8 cellular contexts compared by ENCODE assay signal in the genomic region with DNA sequence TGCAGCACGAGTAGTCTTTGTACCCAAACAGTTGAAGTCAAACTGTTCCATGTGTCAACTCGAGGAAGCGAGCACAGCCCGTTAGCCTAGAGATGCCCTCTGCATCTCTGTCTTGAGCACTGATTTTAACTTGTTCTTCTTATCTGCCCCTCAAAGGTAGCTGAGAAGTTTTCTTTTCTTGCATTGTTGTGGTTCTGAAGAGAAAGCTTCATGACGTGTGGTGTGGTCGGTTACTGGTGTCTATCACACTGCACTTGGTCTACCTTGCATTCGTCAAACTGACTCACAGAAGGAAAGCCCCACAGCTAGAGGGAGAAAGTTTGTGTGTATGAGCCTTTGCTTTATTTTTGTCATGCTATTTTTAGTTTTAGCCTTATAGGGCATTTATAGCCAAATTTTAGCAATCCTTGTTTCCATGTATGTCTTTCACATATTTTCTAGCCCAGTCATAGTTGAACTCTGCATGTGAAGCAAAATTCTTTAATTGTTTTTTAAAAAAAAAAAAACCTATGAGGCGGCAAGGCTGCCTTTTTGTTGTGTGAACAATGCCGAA.
A peak's percentile ranks its signal among the peaks of the same experiment; 100 is the strongest.
DNase-seq lines count a peak whose midpoint lies in the region; ATAC-seq, FAIRE-seq and TF ChIP-seq lines count a peak whose summit lies in the region.

No MANE protein-coding gene starts in this region.

- WGBS in mammary epithelial cell (ENCODE audit: low coverage, missing lambda C conversion rate) = 73% methylated on average over 9 of the region's 9 CpGs
- WGBS in pancreas, 2 donors = 86 to 89% methylated on average over 9 of the region's 9 CpGs

- dilution Hi-C loops in mammary epithelial cell (cut with HindIII; ENCODE audit: low sequenced_read_pairs) = loop anchor here (5.0 kb wide), 1 partner anchor 44 kb away; no protein-coding TSS in a partner anchor

- in situ Hi-C loops in mammary epithelial cell (cut with MboI; ENCODE audit: low sequenced_read_pairs in 2 of 2) = loop anchor here (10.0 to 25.0 kb wide), 3 partner anchors 86 to 986 kb away; no protein-coding TSS in a partner anchor

- H3K27me3 ChIP-seq in mammary epithelial cell (ENCODE audit: insufficient read depth, low read length) = no peaks in the 10 kb centered on the region
- no peaks in the 10 kb centered on the region for H3K27me3 ChIP-seq in skeletal muscle tissue (ENCODE audit: control insufficient read depth in 3 of 3, insufficient read depth in 3 of 3, low read length in 3 of 3)
- no peaks in the 10 kb centered on the region for H3K27me3 ChIP-seq in pancreas

- H3K36me3 ChIP-seq in mammary epithelial cell (ENCODE audit: insufficient read depth, low read length) = no peaks in the 10 kb centered on the region
- H3K36me3 ChIP-seq in skeletal muscle tissue (ENCODE audit: control insufficient read depth in 3 of 3, insufficient read depth in 3 of 3, low read length in 3 of 3) = no peaks in the 10 kb centered on the region
- H3K36me3 ChIP-seq in pancreas = no peaks in the 10 kb centered on the region

- DNase-seq in AG09319 (ENCODE audit: extremely low read depth, low read depth) (no peak), mammary epithelial cell (peak; percentile 97), frontal cortex (ENCODE audit: low spot score in 2 of 2) (no peak), pancreas (no peak), NCI-H1694 (lab: John Stamatoyannopoulos, UW) (no peak)

- peak overlapping the region; percentile 9 for H3K4me2 ChIP-seq in mammary epithelial cell (ENCODE audit: insufficient read depth, low read depth, low read length)

- no peaks in the 10 kb centered on the region for H4K20me1 ChIP-seq in mammary epithelial cell (ENCODE audit: insufficient read depth, low read length)

- H3K9me3 ChIP-seq in mammary epithelial cell (replicated peaks; ENCODE audit: insufficient read depth, low read length) = peaks cover 6% of the 10 kb centered on the region
- H3K9me3 ChIP-seq in skeletal muscle tissue (ENCODE audit: control insufficient read depth in 3 of 3, low read length in 3 of 3) = no peaks in the 10 kb centered on the region
- no peaks in the 10 kb centered on the region for H3K9me3 ChIP-seq in pancreas

- ATAC-seq in GM19452 (IDR thresholded peaks at IDR 0.05; ENCODE audit: unreplicated experiment) = peak; percentile 80
- ATAC-seq in HG03571 (IDR thresholded peaks at IDR 0.05; ENCODE audit: unreplicated experiment) = peak; percentile 59
- ATAC-seq in pancreas = no peak

- FAIRE-seq in frontal cortex (lab: Jason Lieb, UNC) = no peak
- no peak for FAIRE-seq in pancreas (lab: Jason Lieb, UNC)

- intact Hi-C loops in mammary epithelial cell (cut with micrococcal nuclease) (loop anchor here (5.0 to 10.0 kb wide), 4 partner anchors 176 to 649 kb away; no protein-coding TSS in a partner anchor), pancreas (cut with DNase I) (loop anchor here in 2 of 3 donors (5.0 to 10.0 kb wide), 2 partner anchors 714 to 986 kb away; no protein-coding TSS in a partner anchor)

- CTCF ChIA-PET in mammary epithelial cell (lab: Charles Lee; ENCODE audit: low non-redundant PET) = interaction anchor here (0.7 kb wide), 1 partner anchor 101 kb away, joined by 13 read pairs; no protein-coding TSS in a partner anchor

- TF ChIP-seq CTCF in AG09319 (IDR thresholded peaks at IDR 0.05; ENCODE audit: low read depth, low read length) = peak; percentile 16
- no peak for TF ChIP-seq CTCF in mammary epithelial cell (conservative IDR thresholded peaks at IDR 0.05 in 1 of 2, IDR thresholded peaks at IDR 0.05 in 1 of 2; ENCODE audit: extremely low read depth in 1 of 2, insufficient read depth in 1 of 2, low read depth in 1 of 2, low read length in 2 of 2)
- TF ChIP-seq CTCF in pancreas (IDR thresholded peaks at IDR 0.05) = no peak

- H3K27ac ChIP-seq in mammary epithelial cell (ENCODE audit: insufficient read depth, low read depth, low read length) (peak overlapping the region; percentile 75), skeletal muscle tissue (ENCODE audit: low read depth, low read length) (peak overlapping the region; percentile 11), pancreas (no peak overlapping the region)

- H2AFZ ChIP-seq in mammary epithelial cell (ENCODE audit: low read depth, low read length) = no peak overlapping the region

- no TSS peak for BruUV-seq in mammary epithelial cell (replicated peaks; lab: Mats Ljungman, UMichigan)

- peaks cover 6% of the 10 kb centered on the region for H3K79me2 ChIP-seq in mammary epithelial cell (ENCODE audit: insufficient read depth, low read length)

- H3K4me1 ChIP-seq in mammary epithelial cell (ENCODE audit: insufficient read depth, low read length) (peaks cover 45% of the 10 kb centered on the region), skeletal muscle tissue (ENCODE audit: control insufficient read depth in 3 of 3, insufficient read depth in 3 of 3, low read length in 3 of 3) (no peaks in the 10 kb centered on the region), pancreas (peaks cover 0 to 10% (median 6%) of the 10 kb centered on the region in 3 donors)

- H3K9ac ChIP-seq in mammary epithelial cell (ENCODE audit: insufficient read depth, low read length) (peak overlapping the region; percentile 2), skeletal muscle tissue (ENCODE audit: low read depth in 1 of 3, low read length in 3 of 3) (no peak overlapping the region)

- H3K4me3 ChIP-seq in mammary epithelial cell (replicated peaks in 1 of 3; ENCODE audit: insufficient read depth in 1 of 3, low read depth in 2 of 3, low read length in 3 of 3) (no peak overlapping the region), skeletal muscle tissue (ENCODE audit: low read length in 3 of 3) (no peak overlapping the region), pancreas (no peak overlapping the region)

Comparison
In these comparisons a context has a peak if more than half of its experiments do, and no peak if none do; other contexts are left out.
1. ATAC-seq: peak in GM19452 (single experiment) and HG03571 (single experiment); none in pancreas (0 of 4).
2. H3K27ac ChIP-seq: peak in mammary epithelial cell (single experiment) and skeletal muscle tissue (single experiment); none in pancreas (0 of 4).